Comparison of ENCODE assay signal across 17 cellular contexts in the genomic region with DNA sequence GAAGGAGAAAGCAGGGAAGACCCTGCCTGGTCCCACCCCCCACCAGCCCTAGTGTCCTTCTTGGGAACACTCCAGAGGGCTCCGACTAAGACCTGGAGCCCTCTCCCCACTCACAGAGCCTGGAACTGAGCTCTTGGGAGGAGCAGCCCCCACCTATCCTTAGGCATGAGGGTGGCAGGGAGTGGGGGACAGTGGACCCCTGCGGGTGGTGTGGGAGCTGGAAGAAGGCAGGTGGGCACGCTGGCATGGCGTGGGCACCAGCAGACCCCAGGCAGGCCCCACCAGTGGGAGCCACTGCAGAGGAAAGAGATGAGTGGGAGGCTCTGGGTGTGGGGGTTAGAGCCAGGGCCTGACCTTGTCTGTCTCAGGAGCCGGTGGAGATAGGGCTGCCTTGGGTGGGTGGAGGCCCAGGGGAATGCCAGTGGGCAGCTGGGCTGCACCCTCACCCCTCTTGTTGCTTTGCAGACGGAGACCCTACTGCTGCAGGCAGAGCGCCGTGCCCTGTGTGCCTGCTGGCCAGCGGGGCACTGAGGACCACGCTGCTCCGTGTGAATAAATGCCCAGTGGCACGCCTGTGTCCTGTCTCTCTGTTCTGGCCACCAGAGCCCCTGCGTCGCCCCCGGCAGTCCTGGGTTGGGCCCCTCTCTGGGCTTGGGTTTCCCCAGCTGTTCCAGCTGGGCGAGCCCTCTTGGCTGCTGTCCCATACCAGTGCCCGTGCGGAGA. TPM values are rescaled to one million over a fixed set of nuclear protein-coding genes. Genes with fewer than 3 reads are reported as not detected.
DNase-seq lines count a peak whose midpoint lies in the region; ATAC-seq and TF ChIP-seq lines count a peak whose summit lies in the region.
"Had no signal": no experiment of that assay in that cellular context is flagged by ENCODE, and none has a peak within 500 bp of the region (broad histone marks: within the 10 kb centered on the region; RNA-seq: fewer than 3 reads in every experiment).

No MANE protein-coding gene starts in this region.

- peaks cover 3% of the 10 kb centered on the region for H3K36me3 ChIP-seq in neuron (ENCODE audit: insufficient read depth, low read length)
- H3K36me3 ChIP-seq: adrenal gland, esophagus muscularis mucosa, left ventricle myocardium inferior had no signal

- no peak overlapping the region for H3K27ac Mint-ChIP-seq in CD4-positive, alpha-beta T cell
- H3K27ac Mint-ChIP-seq in effector memory CD8-positive, alpha-beta T cell: peak overlapping the region; percentile 20 to 49
- H3K27ac Mint-ChIP-seq: activated T-cell treated with anti-CD3 and anti-CD28 coated beads, Interleukin-2, amount 50 U/mL, for 72 hours had no signal

- TF ChIP-seq CTCF in CD4-positive, alpha-beta T cell (IDR thresholded peaks at IDR 0.05): no peak
- TF ChIP-seq CTCF in GM13976 (IDR thresholded peaks at IDR 0.05; ENCODE audit: borderline replicate concordance, control extremely low read depth, extremely low read depth, insufficient read depth, missing control alignments): no peak

- peaks cover 6% of the 10 kb centered on the region for H3K4me1 Mint-ChIP-seq in CD4-positive, alpha-beta T cell (ENCODE audit: low read depth)
- H3K4me1 Mint-ChIP-seq in effector memory CD8-positive, alpha-beta T cell (ENCODE audit: low read depth in 2 of 2): peaks cover 0 to 9% of the 10 kb centered on the region in 2 donors

- peak overlapping the region; percentile 52 for H3K4me3 ChIP-seq in neuron (ENCODE audit: low read length)

- peaks cover 7% of the 10 kb centered on the region for H3K4me1 ChIP-seq in neuron (ENCODE audit: insufficient read depth, low read length)

- H3K36me3 Mint-ChIP-seq in CD4-positive, alpha-beta T cell (ENCODE audit: low read depth): no peaks in the 10 kb centered on the region
- peaks cover 2% of the 10 kb centered on the region for H3K36me3 Mint-ChIP-seq in effector memory CD8-positive, alpha-beta T cell (ENCODE audit: insufficient read depth)

- intact Hi-C loops in CD4-positive, alpha-beta T cell (cut with DNase I, micrococcal nuclease): no loop called here

- POLR2A ChIA-PET in CD4-positive, alpha-beta T cell (lab: Charles Lee): no interaction called here

- H3K4me3 Mint-ChIP-seq in CD4-positive, alpha-beta T cell: peak overlapping the region; percentile 81
- peak overlapping the region in 1 of 2 donors; percentile 82 for H3K4me3 Mint-ChIP-seq in effector memory CD8-positive, alpha-beta T cell

- no peaks in the 10 kb centered on the region for H3K9me3 ChIP-seq in CD4-positive, alpha-beta T cell (ENCODE audit: control insufficient read depth, low read length)
- H3K9me3 ChIP-seq in neuron (ENCODE audit: low read length): peaks cover 7% of the 10 kb centered on the region
- H3K9me3 ChIP-seq: adrenal gland, esophagus muscularis mucosa, left ventricle myocardium inferior, testis had no signal

- no peak overlapping the region for H3K27ac ChIP-seq in CD4-positive, alpha-beta T cell (ENCODE audit: low read depth, low read length)
- H3K27ac ChIP-seq: adrenal gland, esophagus muscularis mucosa, left ventricle myocardium inferior, testis had no signal

- in situ Hi-C loops in GM13976 (cut with MboI; ENCODE audit: low sequenced_read_pairs, unreplicated experiment): no loop called here

- CTCF ChIA-PET in CD4-positive, alpha-beta T cell (lab: Charles Lee): no interaction called here

- peak in 1 of 10 experiments; percentile 28 for DNase-seq in CD4-positive, alpha-beta T cell
- DNase-seq in GM13976 (ENCODE audit: low spot score): peak; percentile 38
- no peak for DNase-seq in effector memory CD8-positive, alpha-beta T cell
- no peak for DNase-seq in stimulated activated CD4-positive, alpha-beta T cell treated with anti-CD3 and anti-CD28 coated beads, Interleukin-1b, Interleukin-23, amount 100 ng/mL, for 48 hours
- no peak for DNase-seq in activated T-cell treated with anti-CD3 and anti-CD28 coated beads for 4 hours
- no peak for DNase-seq in NCI-H2107 treated with DMSO at 0.1 percent for 48 hours (lab: John Stamatoyannopoulos, UW; ENCODE audit: unreplicated experiment)
- DNase-seq in OCI-M2 (lab: John Stamatoyannopoulos, UW; ENCODE audit: unreplicated experiment): no peak
- DNase-seq: activated CD4-positive, alpha-beta T cell treated with anti-CD3 and anti-CD28 coated beads, Interleukin-2, amount 50 U/mL, for 4 hours; activated T-cell treated with anti-CD3 and anti-CD28 coated beads, Interleukin-2, amount 50 U/mL, for 72 hours; AML-193; central memory CD4-positive, alpha-beta T cell; left ventricle myocardium inferior; NCI-H2227 treated with DMSO at 0.1 percent for 48 hours; testis had no signal

- H2AFZ ChIP-seq in neuron (ENCODE audit: low read depth, low read length): no peak overlapping the region

- H3K27me3 ChIP-seq in CD4-positive, alpha-beta T cell (ENCODE audit: control insufficient read depth, insufficient read depth, low read length): peaks cover 18% of the 10 kb centered on the region
- H3K27me3 ChIP-seq in neuron (ENCODE audit: insufficient read depth, low read length): peaks cover 4% of the 10 kb centered on the region
- H3K27me3 ChIP-seq: testis had no signal

- ATAC-seq in CD4-positive, alpha-beta T cell (ENCODE audit: poor library complexity): no peak
- no peak for ATAC-seq in effector memory CD8-positive, alpha-beta T cell (replicated peaks)
- ATAC-seq: activated T-cell treated with anti-CD3 and anti-CD28 coated beads, Interleukin-2, amount 50 U/mL, for 72 hours had no signal

- H3K9me3 Mint-ChIP-seq in CD4-positive, alpha-beta T cell: no peaks in the 10 kb centered on the region
- H3K9me3 Mint-ChIP-seq in effector memory CD8-positive, alpha-beta T cell: no peaks in the 10 kb centered on the region
- H3K9me3 Mint-ChIP-seq: activated T-cell treated with anti-CD3 and anti-CD28 coated beads, Interleukin-2, amount 50 U/mL, for 72 hours had no signal

- H3K27me3 Mint-ChIP-seq in CD4-positive, alpha-beta T cell: peaks cover 31% of the 10 kb centered on the region
- peaks cover 23 to 40% of the 10 kb centered on the region in 2 donors for H3K27me3 Mint-ChIP-seq in effector memory CD8-positive, alpha-beta T cell

RNA-seq across cellular contexts. Expression of a gene that starts 15.6 kb away (rescaled TPM):
- not detected for total RNA-seq in CD4-positive, alpha-beta T cell

RNA-seq across cellular contexts. Expression of a gene that starts 34.8 kb away (rescaled TPM):
- 10 to 100 TPM; 39.9 to 40.1 TPM for total RNA-seq in CD4-positive, alpha-beta T cell
